ENCODE assay signal across 1 cellular context in genomic region chr22:21693333-21693998, GRCh38.
TF ChIP-seq lines count a peak whose summit lies in the region.

No MANE protein-coding gene starts in this region.

TF ChIP-seq in IMR-90, 13 proteins besides CTCF, POLR2A, EP300 and RAD21:
- TF ChIP-seq FOS (IDR thresholded peaks at IDR 0.05; ENCODE audit: low read depth, low read length) (no peak), RFX5 (IDR thresholded peaks at IDR 0.05; ENCODE audit: low read depth, low read length) (no peak), SMC3 (IDR thresholded peaks at IDR 0.05; ENCODE audit: low read depth, low read length) (no peak), MXI1 (IDR thresholded peaks at IDR 0.05; ENCODE audit: borderline replicate concordance, low read depth, low read length) (no peak), CHD1 (IDR thresholded peaks at IDR 0.05; ENCODE audit: low read depth, low read length) (no peak), NFE2L2 (IDR thresholded peaks at IDR 0.05; ENCODE audit: low read depth, low read length) (no peak), CEBPB (IDR thresholded peaks at IDR 0.05; ENCODE audit: low read depth, low read length) (no peak), MAZ (IDR thresholded peaks at IDR 0.05; ENCODE audit: borderline replicate concordance, low read depth, low read length) (no peak), USF2 (IDR thresholded peaks at IDR 0.05; ENCODE audit: low read depth, low read length) (no peak), RCOR1 (IDR thresholded peaks at IDR 0.05; ENCODE audit: insufficient replicate concordance, low read length) (no peak), BHLHE40 (IDR thresholded peaks at IDR 0.05; ENCODE audit: low read depth, low read length) (no peak), MAFK (IDR thresholded peaks at IDR 0.05; ENCODE audit: low read depth, low read length) (no peak)
- TF ChIP-seq, protein P1, sequence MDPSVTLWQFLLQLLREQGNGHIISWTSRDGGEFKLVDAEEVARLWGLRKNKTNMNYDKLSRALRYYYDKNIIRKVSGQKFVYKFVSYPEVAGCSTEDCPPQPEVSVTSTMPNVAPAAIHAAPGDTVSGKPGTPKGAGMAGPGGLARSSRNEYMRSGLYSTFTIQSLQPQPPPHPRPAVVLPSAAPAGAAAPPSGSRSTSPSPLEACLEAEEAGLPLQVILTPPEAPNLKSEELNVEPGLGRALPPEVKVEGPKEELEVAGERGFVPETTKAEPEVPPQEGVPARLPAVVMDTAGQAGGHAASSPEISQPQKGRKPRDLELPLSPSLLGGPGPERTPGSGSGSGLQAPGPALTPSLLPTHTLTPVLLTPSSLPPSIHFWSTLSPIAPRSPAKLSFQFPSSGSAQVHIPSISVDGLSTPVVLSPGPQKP (IDR thresholded peaks at IDR 0.05; ENCODE audit: borderline replicate concordance, low read depth, low read length): no peak
